In genomic region chr16:79842197-79842596, GRCh38 we compare ENCODE assay signal across 8 cellular contexts.
"Had no signal": no experiment of that assay in that cellular context is flagged by ENCODE, and none has a peak within 500 bp of the region (broad histone marks: within the 10 kb centered on the region; RNA-seq: fewer than 3 reads in every experiment).

No MANE protein-coding gene starts in this region.

- H3K27ac ChIP-seq: HL-60, KMS-11 had no signal

- H3K4me2 ChIP-seq: KMS-11 had no signal

- DNase-seq: IMR-90, Karpas-422, KBM-7, KG1 had no signal

- FAIRE-seq: HepG2, HTR-8/SVneo had no signal

- H3K9ac ChIP-seq: KMS-11 had no signal

- ATAC-seq: HepG2 had no signal
